Comparison of ENCODE assay signal across 11 cellular contexts in genomic region chr2:46276652-46277051, GRCh38. TPM values are rescaled to one million over a fixed set of nuclear protein-coding genes. Genes with fewer than 3 reads are reported as not detected.
DNase-seq lines count a peak whose midpoint lies in the region; ATAC-seq and TF ChIP-seq lines count a peak whose summit lies in the region.
"Had no signal": no experiment of that assay in that cellular context is flagged by ENCODE, and none has a peak within 500 bp of the region (broad histone marks: within the 10 kb centered on the region; RNA-seq: fewer than 3 reads in every experiment).

No MANE protein-coding gene starts in this region.

- no peaks in the 10 kb centered on the region for H3K36me3 ChIP-seq in CD8-positive, alpha-beta T cell (ENCODE audit: insufficient read depth, low read length)
- no peaks in the 10 kb centered on the region for H3K36me3 ChIP-seq in PC-3 (ENCODE audit: low read depth, low read length)
- no peaks in the 10 kb centered on the region for H3K36me3 ChIP-seq in neural progenitor cell
- H3K36me3 ChIP-seq: ascending aorta, Peyer's patch had no signal

- H3K9me3 ChIP-seq in CD8-positive, alpha-beta T cell (ENCODE audit: low read length), result no peaks in the 10 kb centered on the region
- no peaks in the 10 kb centered on the region for H3K9me3 ChIP-seq in PC-3 (ENCODE audit: low read length)
- H3K9me3 ChIP-seq in neural progenitor cell (ENCODE audit: low read depth), result no peaks in the 10 kb centered on the region
- H3K9me3 ChIP-seq: ascending aorta, Peyer's patch had no signal

- no peaks in the 10 kb centered on the region for H3K36me3 Mint-ChIP-seq in CD8-positive, alpha-beta T cell
- H3K36me3 Mint-ChIP-seq in neural progenitor cell, result no peaks in the 10 kb centered on the region

- no peak overlapping the region for H3K27ac ChIP-seq in CD8-positive, alpha-beta T cell (ENCODE audit: low read depth, low read length)
- H3K27ac ChIP-seq in PC-3 (ENCODE audit: low read length) (no peak overlapping the region), neural progenitor cell (no peak overlapping the region)

- H3K4me3 ChIP-seq in CD8-positive, alpha-beta T cell (ENCODE audit: low read depth, low read length), result peak overlapping the region; percentile 61
- H3K4me3 ChIP-seq in PC-3 (ENCODE audit: low read length), result no peak overlapping the region
- H3K4me3 ChIP-seq in fibroblast of mammary gland (ENCODE audit: control insufficient read depth, low read depth, low read length), result no peak overlapping the region
- H3K4me3 ChIP-seq in neural progenitor cell, result no peak overlapping the region
- H3K4me3 ChIP-seq: ascending aorta had no signal

- H4K20me1 ChIP-seq in PC-3 (ENCODE audit: low read length) (no peaks in the 10 kb centered on the region), neural progenitor cell (ENCODE audit: low read depth) (no peaks in the 10 kb centered on the region)

- peaks cover 3% of the 10 kb centered on the region for H3K27me3 ChIP-seq in CD8-positive, alpha-beta T cell (ENCODE audit: insufficient read depth, low read length)
- H3K27me3 ChIP-seq in PC-3 (ENCODE audit: low read length) (no peaks in the 10 kb centered on the region), neural progenitor cell (no peaks in the 10 kb centered on the region)
- H3K27me3 ChIP-seq: ascending aorta, Peyer's patch had no signal

- H3K9ac ChIP-seq in PC-3 (ENCODE audit: low read length) (no peak overlapping the region), neural progenitor cell (no peak overlapping the region)

- CTCF ChIA-PET in CD8-positive, alpha-beta T cell (lab: Charles Lee), result no interaction called here
- CTCF ChIA-PET in PC-3 (lab: Charles Lee), result interaction anchor here (0.6 kb wide), 1 partner anchor 13 kb away, joined by 3 read pairs; no protein-coding TSS in a partner anchor

- TF ChIP-seq CTCF in CD8-positive, alpha-beta T cell (IDR thresholded peaks at IDR 0.05), result no peak
- TF ChIP-seq CTCF in PC-3 (conservative IDR thresholded peaks at IDR 0.05; ENCODE audit: low read depth, low read length) (peak; percentile 40; the same call in 1 of the 2 replicates), fibroblast of mammary gland (conservative IDR thresholded peaks at IDR 0.05; ENCODE audit: control insufficient read depth, insufficient read depth, low read depth, low read length) (peak; percentile 26), neural progenitor cell (IDR thresholded peaks at IDR 0.05) (peak; percentile 12)

- no peak overlapping the region for H2AFZ ChIP-seq in PC-3 (ENCODE audit: low read length)
- no peak overlapping the region for H2AFZ ChIP-seq in neural progenitor cell (replicated peaks)

- intact Hi-C loops in CD8-positive, alpha-beta T cell (cut with DNase I, micrococcal nuclease), result no loop called here
- intact Hi-C loops in PC-3 (cut with micrococcal nuclease) (no loop called here), head of caudate nucleus (cut with DNase I) (no loop called here)

- no TSS peak for BruUV-seq in PC-3 (replicated peaks; lab: Mats Ljungman, UMichigan)

- H3K4me2 ChIP-seq in PC-3 (ENCODE audit: low read length) (no peak overlapping the region), neural progenitor cell (no peak overlapping the region)

- H3K27ac Mint-ChIP-seq in CD8-positive, alpha-beta T cell, result no peak overlapping the region
- H3K27ac Mint-ChIP-seq in neural progenitor cell, result no peak overlapping the region

- H3K27me3 Mint-ChIP-seq in CD8-positive, alpha-beta T cell (ENCODE audit: low read depth), result peaks cover 13% of the 10 kb centered on the region
- H3K27me3 Mint-ChIP-seq in neural progenitor cell (ENCODE audit: insufficient read depth, low read depth), result peaks cover 5% of the 10 kb centered on the region

- no peaks in the 10 kb centered on the region for H3K9me3 Mint-ChIP-seq in CD8-positive, alpha-beta T cell
- no peaks in the 10 kb centered on the region for H3K9me3 Mint-ChIP-seq in neural progenitor cell

- no peaks in the 10 kb centered on the region for H3F3A ChIP-seq in PC-3 (ENCODE audit: low read length, unreplicated experiment)
- no peaks in the 10 kb centered on the region for H3F3A ChIP-seq in neural progenitor cell (ENCODE audit: low read depth)

- DNase-seq in CD8-positive, alpha-beta T cell, result no peak
- DNase-seq in PC-3 (no peak), fibroblast of mammary gland (ENCODE audit: low read depth) (peak; percentile 10), neural progenitor cell (ENCODE audit: low spot score) (no peak), H4 (ENCODE audit: low spot score) (no peak), GM19238 (ENCODE audit: insufficient read length, low spot score) (no peak), head of caudate nucleus (no peak)
- DNase-seq: activated CD4-positive, alpha-beta T cell treated with anti-CD3 and anti-CD28 coated beads, Interleukin-2, amount 50 U/mL, for 48 hours had no signal

- H3K9me2 ChIP-seq in PC-3 (replicated peaks; ENCODE audit: low read length), result no peaks in the 10 kb centered on the region

- no peak for TF ChIP-seq POLR2A in GM18505 (IDR thresholded peaks at IDR 0.05; ENCODE audit: borderline replicate concordance, extremely low read depth, insufficient read depth, insufficient read length)

- H3K79me2 ChIP-seq in PC-3 (ENCODE audit: low read length) (no peaks in the 10 kb centered on the region), neural progenitor cell (ENCODE audit: low read depth) (no peaks in the 10 kb centered on the region)

- H3K4me3 Mint-ChIP-seq in CD8-positive, alpha-beta T cell, result peak overlapping the region; percentile 57
- H3K4me3 Mint-ChIP-seq in neural progenitor cell, result no peak overlapping the region

- H3K4me1 ChIP-seq in CD8-positive, alpha-beta T cell (ENCODE audit: insufficient read depth, low read length), result peaks cover 8% of the 10 kb centered on the region
- no peaks in the 10 kb centered on the region for H3K4me1 ChIP-seq in PC-3 (ENCODE audit: insufficient read depth, low read length)
- H3K4me1 ChIP-seq in neural progenitor cell, result no peaks in the 10 kb centered on the region

- POLR2A ChIA-PET in CD8-positive, alpha-beta T cell (lab: Charles Lee), result no interaction called here
- POLR2A ChIA-PET in PC-3 (lab: Charles Lee; ENCODE audit: unreplicated experiment), result no interaction called here

- H3K4me1 Mint-ChIP-seq in CD8-positive, alpha-beta T cell (ENCODE audit: low read depth), result peaks cover 14% of the 10 kb centered on the region
- no peaks in the 10 kb centered on the region for H3K4me1 Mint-ChIP-seq in neural progenitor cell

- ATAC-seq in CD8-positive, alpha-beta T cell, result no peak
- ATAC-seq in PC-3 (peak; percentile 81), GM18505 (IDR thresholded peaks at IDR 0.05; ENCODE audit: unreplicated experiment) (no peak)

RNA-seq across cellular contexts. Expression of gene EPAS1, which starts 20.6 kb away (rescaled TPM):
- 10 to 100 TPM; 18.5 to 19.7 TPM for total RNA-seq in CD8-positive, alpha-beta T cell
- 43.2 and 77.0 TPM in 2 replicates for total RNA-seq in PC-3 (2014; rRNA removed)
- total RNA-seq in neural progenitor cell (ENCODE audit: low replicate concordance), result 0.15 and 1.1 TPM in 2 replicates
- 30.5 and 31.6 TPM in 2 replicates for total RNA-seq in H4 (2014; rRNA removed; shearing (Covaris generic))
